In the genomic region with DNA sequence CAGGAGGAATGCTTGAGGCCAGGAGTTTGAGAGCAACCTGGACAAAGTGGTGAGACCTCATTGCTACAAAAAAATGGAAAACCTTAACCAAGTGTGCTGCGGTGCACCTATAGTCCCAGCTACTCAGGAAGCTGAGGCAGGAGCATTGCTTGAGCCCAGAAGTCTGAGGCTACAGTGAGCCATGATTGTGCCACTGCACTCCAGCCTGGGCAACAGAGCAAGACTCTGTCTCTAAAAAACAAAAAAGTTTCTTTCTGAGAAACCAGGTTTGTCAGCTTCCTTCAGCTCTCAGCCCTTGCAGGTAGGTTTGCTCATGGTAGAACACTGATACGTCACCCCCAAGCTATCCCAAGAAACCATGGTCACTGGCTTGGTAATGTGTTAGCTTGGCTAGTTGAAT, we compare ENCODE assay signal across 19 cellular contexts. TPM values are rescaled to one million over a fixed set of nuclear protein-coding genes. Genes with fewer than 3 reads are reported as not detected.
"Had no signal": no experiment of that assay in that cellular context is flagged by ENCODE, and none has a peak within 500 bp of the region (broad histone marks: within the 10 kb centered on the region; RNA-seq: fewer than 3 reads in every experiment).

No MANE protein-coding gene starts in this region.

- H3K27me3 ChIP-seq: SJCRH30 had no signal

- H3K4me3 ChIP-seq: SJCRH30 had no signal

- H3K9me3 ChIP-seq: SJCRH30 had no signal

- DNase-seq: KBM-7, MV-4-11, NCI-H1048, NCI-H1105, NCI-H1417, NCI-H1436 treated with DMSO at 0.1 percent for 48 hours, NCI-H1694, NCI-H187 treated with DMSO at 0.1 percent for 48 hours, NCI-H2029 treated with DMSO at 0.1 percent for 48 hours, NCI-H2171 treated with DMSO at 0.1 percent for 48 hours, NCI-H446, NCI-H510A, NCI-H524 treated with DMSO at 0.1 percent for 48 hours, NCI-H69, NCI-H774, PC-3, SHP77 treated with DMSO at 0.1 percent for 48 hours, SJCRH30 had no signal

- H3K27ac ChIP-seq: SJCRH30 had no signal

- H3K36me3 ChIP-seq: SJCRH30 had no signal

RNA-seq across cellular contexts. Expression of a gene that starts 20.0 kb away (rescaled TPM):
- total RNA-seq: LHCN-M2 had no signal
